1 cellular context compared by ENCODE assay signal in genomic region chr16:27404163-27404823, GRCh38.
TF ChIP-seq lines count a peak whose summit lies in the region.

No MANE protein-coding gene starts in this region.

TF ChIP-seq in H1, 55 proteins besides CTCF, POLR2A, EP300 and RAD21:
- TF ChIP-seq SUZ12 (IDR thresholded peaks at IDR 0.05; ENCODE audit: low read length) = no peak
- TF ChIP-seq KDM5A (IDR thresholded peaks at IDR 0.05; ENCODE audit: low read length) = no peak
- TF ChIP-seq SRF (IDR thresholded peaks at IDR 0.05; ENCODE audit: low read depth, low read length) = no peak
- no peak for TF ChIP-seq ZNF274 (IDR thresholded peaks at IDR 0.05; ENCODE audit: borderline replicate concordance, extremely low read depth, low read length)
- no peak for TF ChIP-seq BCL11A (IDR thresholded peaks at IDR 0.05; ENCODE audit: low read depth in 2 of 2, low read length in 2 of 2)
- TF ChIP-seq TBP (IDR thresholded peaks at IDR 0.05; ENCODE audit: low read depth, low read length) = no peak
- TF ChIP-seq RNF2 (IDR thresholded peaks at IDR 0.05; ENCODE audit: borderline replicate concordance, low read depth, low read length, missing control alignments, poor library complexity, severe bottlenecking) = no peak
- TF ChIP-seq SP4 (IDR thresholded peaks at IDR 0.05; ENCODE audit: low read length) = no peak
- no peak for TF ChIP-seq CBX8 (IDR thresholded peaks at IDR 0.05; ENCODE audit: borderline replicate concordance, low read depth, low read length)
- no peak for TF ChIP-seq JUN (IDR thresholded peaks at IDR 0.05; ENCODE audit: low read depth, low read length)
- TF ChIP-seq NANOG (IDR thresholded peaks at IDR 0.05; ENCODE audit: insufficient read depth, low read depth, low read length, poor library complexity, severe bottlenecking) = no peak
- no peak for TF ChIP-seq TAF1 (IDR thresholded peaks at IDR 0.05; ENCODE audit: low read depth, low read length)
- no peak for TF ChIP-seq CEBPB (IDR thresholded peaks at IDR 0.05; ENCODE audit: low read depth, low read length)
- TF ChIP-seq ASH2L (IDR thresholded peaks at IDR 0.05; ENCODE audit: low read length) = no peak
- TF ChIP-seq GABPA (IDR thresholded peaks at IDR 0.05; ENCODE audit: borderline replicate concordance, insufficient read depth, low read length) = no peak
- TF ChIP-seq PHF8 (conservative IDR thresholded peaks at IDR 0.05; ENCODE audit: low read depth, low read length) = no peak
- TF ChIP-seq USF2 (IDR thresholded peaks at IDR 0.05; ENCODE audit: low read length) = no peak
